Comparison of ENCODE assay signal across 8 cellular contexts in the genomic region with DNA sequence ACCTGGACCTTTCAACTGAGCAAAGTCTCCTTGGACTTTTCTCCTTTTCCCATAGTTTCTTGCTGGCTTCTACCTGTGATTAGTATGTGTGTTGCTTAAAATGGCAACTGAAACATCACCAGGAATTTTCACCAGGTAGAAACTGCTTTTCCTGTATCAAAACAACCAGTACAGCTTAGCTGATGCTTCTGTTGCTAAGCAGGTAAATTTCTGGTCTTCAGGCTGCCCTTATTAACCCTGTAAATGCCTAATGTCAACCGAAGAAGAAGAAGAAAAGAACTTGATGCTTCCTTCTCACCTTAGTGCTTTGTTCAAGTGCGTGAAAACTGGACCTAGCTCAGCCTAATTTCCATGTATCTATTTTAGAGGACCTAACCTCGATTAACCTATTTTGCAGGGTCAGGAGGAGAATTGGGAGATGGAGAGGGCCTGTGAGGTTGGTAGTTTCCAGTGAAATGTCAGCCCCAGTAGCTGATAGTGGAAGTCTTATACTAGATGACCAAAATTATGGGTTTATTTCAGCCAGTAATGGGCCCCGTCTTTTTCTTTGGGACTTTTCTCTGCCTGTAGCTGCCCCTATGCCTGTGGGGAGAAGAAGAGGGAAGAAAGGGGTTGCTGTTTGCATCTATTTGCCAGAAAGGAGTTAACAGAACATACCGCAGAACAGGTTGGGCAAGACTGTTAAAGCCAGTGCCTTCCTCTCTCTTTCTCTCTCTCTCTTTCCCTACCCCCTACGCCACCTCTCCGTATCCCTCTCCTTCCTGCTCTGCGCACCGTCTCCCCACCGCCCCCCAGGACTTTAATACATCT.
DNase-seq lines count a peak whose midpoint lies in the region; TF ChIP-seq lines count a peak whose summit lies in the region.

No MANE protein-coding gene starts in this region.

- H3K9me3 ChIP-seq in duodenal mucosa (ENCODE audit: control insufficient read depth in 1 of 2, low read length in 2 of 2): no peaks in the 10 kb centered on the region
- H3K9me3 ChIP-seq in parathyroid adenoma (ENCODE audit: control insufficient read depth, low read length): no peaks in the 10 kb centered on the region

- H3K36me3 ChIP-seq in duodenal mucosa (ENCODE audit: control insufficient read depth in 1 of 2, insufficient read depth in 2 of 2, low read length in 2 of 2) (no peaks in the 10 kb centered on the region), parathyroid adenoma (ENCODE audit: control insufficient read depth, insufficient read depth, low read length) (no peaks in the 10 kb centered on the region)

- H3K9ac ChIP-seq in duodenal mucosa (ENCODE audit: low read depth in 1 of 2, low read length in 2 of 2) (peak overlapping the region; percentile 40 to 49), parathyroid adenoma (no peak overlapping the region)

- H3K79me2 ChIP-seq in parathyroid adenoma: peaks cover 37% of the 10 kb centered on the region

- H3K4me1 ChIP-seq in duodenal mucosa (ENCODE audit: control insufficient read depth in 1 of 2, insufficient read depth in 2 of 2, low read length in 2 of 2) (peaks cover 57 to 62% of the 10 kb centered on the region in 2 donors), parathyroid adenoma (peaks cover 25% of the 10 kb centered on the region)

- H3K27ac ChIP-seq in duodenal mucosa (ENCODE audit: low read depth, low read length): peak overlapping the region; percentile 79
- H3K27ac ChIP-seq in parathyroid adenoma: peak overlapping the region; percentile 81

- peak overlapping the region; percentile 40 to 42 for H3K4me3 ChIP-seq in duodenal mucosa (ENCODE audit: low read depth in 1 of 2, low read length in 2 of 2)
- H3K4me3 ChIP-seq in parathyroid adenoma (ENCODE audit: low read depth, low read length): peak overlapping the region; percentile 38

- peak overlapping the region; percentile 47 for H3K4me2 ChIP-seq in parathyroid adenoma (ENCODE audit: low read length)

- no peak for TF ChIP-seq CTCF in parathyroid adenoma (IDR thresholded peaks at IDR 0.05)

- H2AFZ ChIP-seq in parathyroid adenoma: peak overlapping the region; percentile 61

- H3K27me3 ChIP-seq in duodenal mucosa (ENCODE audit: control insufficient read depth in 1 of 2, insufficient read depth in 2 of 2, low read length in 2 of 2): no peaks in the 10 kb centered on the region
- no peaks in the 10 kb centered on the region for H3K27me3 ChIP-seq in parathyroid adenoma (ENCODE audit: control insufficient read depth, insufficient read depth, low read length)

- peak; percentile 63 for DNase-seq in ELF-1 (ENCODE audit: low read depth, low spot score)
- peak; percentile 24 for DNase-seq in NCI-H2196 treated with DMSO at 0.1 percent for 48 hours (lab: John Stamatoyannopoulos, UW; ENCODE audit: unreplicated experiment)
- no peak for DNase-seq in foreskin melanocyte
- DNase-seq in SW 1271 (lab: John Stamatoyannopoulos, UW): no peak
- no peak for DNase-seq in AG20443 (ENCODE audit: low spot score)
- DNase-seq in retina: no peak

Comparison
In these comparisons a context has a peak if more than half of its experiments do, and no peak if none do; other contexts are left out.
1. DNase-seq: peak in ELF-1 (single experiment) and NCI-H2196 treated with DMSO at 0.1 percent for 48 hours (single experiment); none in foreskin melanocyte (single experiment), SW 1271 (0 of 2), AG20443 (single experiment) and retina (single experiment).